ENCODE assay signal across 1 cellular context in genomic region chr10:76298329-76298728, GRCh38.
TF ChIP-seq lines count a peak whose summit lies in the region.

No MANE protein-coding gene starts in this region.

TF ChIP-seq in GM12878, 131 proteins besides CTCF, POLR2A, EP300 and RAD21:
- TF ChIP-seq ZNF687 (IDR thresholded peaks at IDR 0.05), result 0 out of 2 replicates have a peak, but pooled peaks have one; percentile 2
- TF ChIP-seq SP1 (IDR thresholded peaks at IDR 0.05; ENCODE audit: low read depth, low read length), result no peak
- TF ChIP-seq FOS (IDR thresholded peaks at IDR 0.05; ENCODE audit: borderline replicate concordance, extremely low read depth, insufficient read length), result no peak
- no peak for TF ChIP-seq TBL1XR1 (IDR thresholded peaks at IDR 0.05; ENCODE audit: low read depth, low read length)
- TF ChIP-seq SMAD5 (IDR thresholded peaks at IDR 0.05; ENCODE audit: low read depth), result no peak
- TF ChIP-seq CHD4 (IDR thresholded peaks at IDR 0.05), result no peak
